Comparison of ENCODE assay signal across 13 cellular contexts in genomic region chr17:63984206-63984605, GRCh38. TPM values are rescaled to one million over a fixed set of nuclear protein-coding genes. Genes with fewer than 3 reads are reported as not detected.
DNase-seq lines count a peak whose midpoint lies in the region; ATAC-seq and TF ChIP-seq lines count a peak whose summit lies in the region.
"Had no signal": no experiment of that assay in that cellular context is flagged by ENCODE, and none has a peak within 500 bp of the region (broad histone marks: within the 10 kb centered on the region; RNA-seq: fewer than 3 reads in every experiment).

No MANE protein-coding gene starts in this region.

- H2AFZ ChIP-seq in SK-N-SH (ENCODE audit: low read depth) = no peak overlapping the region

- no peak overlapping the region for H3K4me2 ChIP-seq in SK-N-SH

- H3K9me2 ChIP-seq in SK-N-SH = no peaks in the 10 kb centered on the region

- no peaks in the 10 kb centered on the region for H3K79me2 ChIP-seq in SK-N-SH (ENCODE audit: insufficient read depth)

- H3K9me3 ChIP-seq in ascending aorta = peaks cover 0 to 5% of the 10 kb centered on the region in 2 donors
- no peaks in the 10 kb centered on the region for H3K9me3 ChIP-seq in right cardiac atrium (ENCODE audit: control insufficient read depth, low read length)
- no peaks in the 10 kb centered on the region for H3K9me3 ChIP-seq in thoracic aorta
- no peaks in the 10 kb centered on the region for H3K9me3 ChIP-seq in SK-N-SH

- no peak for ATAC-seq in right cardiac atrium
- no peak for ATAC-seq in thoracic aorta (ENCODE audit: insufficient number of reproducible peaks, low FRiP score, low read depth)

- H3K4me3 ChIP-seq in ascending aorta = no peak overlapping the region
- no peak overlapping the region for H3K4me3 ChIP-seq in right cardiac atrium (ENCODE audit: low read length)
- H3K4me3 ChIP-seq in thoracic aorta = no peak overlapping the region
- no peak overlapping the region for H3K4me3 ChIP-seq in SK-N-SH (ENCODE audit: low read depth in 2 of 2, low read length in 1 of 2)

- intact Hi-C loops in ascending aorta (cut with DNase I) = no loop called here
- intact Hi-C loops in right cardiac atrium (cut with DNase I) = no loop called here

- H3K36me3 ChIP-seq in ascending aorta = no peaks in the 10 kb centered on the region
- no peaks in the 10 kb centered on the region for H3K36me3 ChIP-seq in thoracic aorta
- no peaks in the 10 kb centered on the region for H3K36me3 ChIP-seq in SK-N-SH (replicated peaks in 1 of 2; ENCODE audit: control insufficient read depth in 1 of 2, insufficient read depth in 2 of 2, low read length in 1 of 2)

- CTCF ChIA-PET in SK-N-SH (lab: Yijun Ruan, JAX) = interaction anchor here (0.8 to 2.7 kb wide), 12 partner anchors 9 to 298 kb away, joined by 3 to 22 read pairs (median 6); partner anchors contain the start of genes CSHL1 and GH1

- no peak for TF ChIP-seq RAD21 in SK-N-SH (IDR thresholded peaks at IDR 0.05; ENCODE audit: low read length)

- H3K9ac ChIP-seq in SK-N-SH = no peak overlapping the region

- no peak for TF ChIP-seq CTCF in ascending aorta (IDR thresholded peaks at IDR 0.05)
- no peak for TF ChIP-seq CTCF in thoracic aorta (IDR thresholded peaks at IDR 0.05)
- TF ChIP-seq CTCF in SK-N-SH (IDR thresholded peaks at IDR 0.05) = no peak

- peak overlapping the region; percentile 69 to 76 for H3K27ac ChIP-seq in ascending aorta
- H3K27ac ChIP-seq in right cardiac atrium (ENCODE audit: low read length) = peak overlapping the region; percentile 40
- peak overlapping the region; percentile 51 to 63 for H3K27ac ChIP-seq in thoracic aorta
- H3K27ac ChIP-seq in SK-N-SH (ENCODE audit: low read depth in 2 of 2, low read length in 1 of 2) = no peak overlapping the region

- POLR2A ChIA-PET in SK-N-SH (lab: Yijun Ruan, JAX) = no interaction called here

- H3F3A ChIP-seq in SK-N-SH (replicated peaks; ENCODE audit: insufficient read depth) = no peaks in the 10 kb centered on the region

- WGBS in right cardiac atrium = 64% methylated on average over 5 of the region's 5 CpGs
- 68% methylated on average over 5 of the region's 5 CpGs for WGBS in SK-N-SH (ENCODE audit: low lambda C conversion rate)

- no peaks in the 10 kb centered on the region for H4K20me1 ChIP-seq in SK-N-SH (ENCODE audit: insufficient read depth)

- DNase-seq in EH (ENCODE audit: low read depth) (peak; percentile 47), ascending aorta (ENCODE audit: low spot score in 2 of 2) (no peak), right cardiac atrium (peak in 1 of 3 donors; percentile 24), thoracic aorta (ENCODE audit: low spot score) (no peak), SK-N-SH (no peak), NCI-H1417 treated with DMSO at 0.1 percent for 48 hours (lab: John Stamatoyannopoulos, UW) (no peak), SHP77 (lab: John Stamatoyannopoulos, UW) (no peak), NCI-H82 treated with DMSO at 0.1 percent for 48 hours (lab: John Stamatoyannopoulos, UW; ENCODE audit: unreplicated experiment) (no peak)
- DNase-seq: activated CD4-positive, alpha-beta T cell treated with anti-CD3 and anti-CD28 coated beads for 4 hours; activated T-cell treated with anti-CD3 and anti-CD28 coated beads, Interleukin-2, amount 50 U/mL, for 72 hours; CD8-positive, alpha-beta memory T cell; HCEC 1CT; NCI-H226 had no signal

- H3K4me1 ChIP-seq in ascending aorta (peaks cover 20 to 37% of the 10 kb centered on the region in 2 donors), right cardiac atrium (ENCODE audit: control insufficient read depth, insufficient read depth, low read length) (peaks cover 9% of the 10 kb centered on the region), thoracic aorta (ENCODE audit: control insufficient read depth in 1 of 2, low read depth in 2 of 2) (peaks cover 18 to 50% of the 10 kb centered on the region in 2 donors), SK-N-SH (ENCODE audit: control insufficient read depth in 1 of 2, insufficient read depth in 2 of 2, low read depth in 1 of 2, low read length in 1 of 2) (peaks cover 0 to 4% of the 10 kb centered on the region in 2 experiments; a peak in 1 of 4 replicates)

- no peaks in the 10 kb centered on the region for H3K27me3 ChIP-seq in ascending aorta
- no peaks in the 10 kb centered on the region for H3K27me3 ChIP-seq in right cardiac atrium (ENCODE audit: control insufficient read depth, insufficient read depth)
- H3K27me3 ChIP-seq in thoracic aorta (replicated peaks; ENCODE audit: insufficient read depth) = no peaks in the 10 kb centered on the region
- no peaks in the 10 kb centered on the region for H3K27me3 ChIP-seq in SK-N-SH (ENCODE audit: insufficient read depth)

- TF ChIP-seq EP300 in SK-N-SH (IDR thresholded peaks at IDR 0.05; ENCODE audit: borderline replicate concordance in 1 of 2, low read depth in 1 of 2, low read length in 1 of 2) = no peak

TF ChIP-seq in SK-N-SH, 30 proteins besides CTCF, POLR2A, EP300 and RAD21:
- TF ChIP-seq SMC3 (IDR thresholded peaks at IDR 0.05; ENCODE audit: low read depth, low read length) = no peak
TF ChIP-seq in SK-N-SH: peak in this region for 0.

RNA-seq across cellular contexts. Expression of gene SCN4A, which starts 11.5 kb away (rescaled TPM):
- total RNA-seq in ascending aorta (1.3 TPM), right cardiac atrium (1 to 10 TPM; 1.7 to 5.8 (median 3.0) TPM), thoracic aorta (1 to 10 TPM in 1 of 2 donors, not detected in 1; 1.1 TPM)
- polyA plus RNA-seq in right cardiac atrium (1.6 TPM), SK-N-SH (2012; rRNA removed) (not detected in 2 replicates)
- under 0.01 TPM in 1 of 2 replicates, not detected in the other for polyA plus RNA-seq in SK-N-SH (2012; cell fraction: cytosol; rRNA removed)
- not detected in 2 replicates for polyA plus RNA-seq in SK-N-SH (2012; cell fraction: nucleus; rRNA removed)
- polyA plus RNA-seq: CD8-positive, alpha-beta memory T cell had no signal

RNA-seq across cellular contexts. Expression of gene PRR29, which starts 13.9 kb away (rescaled TPM):
- total RNA-seq in ascending aorta (1.5 TPM), right cardiac atrium (under 1 TPM in 3 of 4 donors, not detected in 1; 0.11 to 0.25 (median 0.15) TPM), thoracic aorta (not detected)
- polyA plus RNA-seq in right cardiac atrium (0.45 TPM), SK-N-SH (2012; rRNA removed) (2.5 and 2.7 TPM in 2 replicates)
- polyA plus RNA-seq in SK-N-SH (2012; cell fraction: cytosol; rRNA removed) = 1.2 and 2.0 TPM in 2 replicates
- polyA plus RNA-seq in SK-N-SH (2012; cell fraction: nucleus; rRNA removed) = 9.8 and 10.5 TPM in 2 replicates

RNA-seq across cellular contexts. Expression of gene ICAM2, which starts 36.2 kb away (rescaled TPM):
- total RNA-seq in ascending aorta (212 TPM), right cardiac atrium (10 to 100 TPM; 17.6 to 31.7 (median 26.3) TPM), thoracic aorta (10 to 100 TPM; 41.6 to 46.6 TPM)
- polyA plus RNA-seq in right cardiac atrium (50.3 TPM), SK-N-SH (2012; rRNA removed) (0.08 TPM in 1 of 2 replicates, not detected in the other)
- polyA plus RNA-seq in SK-N-SH (2012; cell fraction: cytosol; rRNA removed) = 0.08 and 0.14 TPM in 2 replicates
- 0.23 TPM in 1 of 2 replicates, not detected in the other for polyA plus RNA-seq in SK-N-SH (2012; cell fraction: nucleus; rRNA removed)

RNA-seq across cellular contexts. Expression of gene CD79B, which starts 52.1 kb away (rescaled TPM):
- total RNA-seq in ascending aorta = not detected
- total RNA-seq in right cardiac atrium = 1 to 10 TPM; 1.1 to 2.5 (median 2.1) TPM
- polyA plus RNA-seq in right cardiac atrium = 2.7 TPM
- 1 to 10 TPM; 4.3 to 6.0 TPM for total RNA-seq in thoracic aorta
- polyA plus RNA-seq in SK-N-SH (2012; rRNA removed) = 0.06 and 0.10 TPM in 2 replicates
- polyA plus RNA-seq in SK-N-SH (2012; cell fraction: cytosol; rRNA removed) = 0.08 and 0.30 TPM in 2 replicates
- polyA plus RNA-seq in SK-N-SH (2012; cell fraction: nucleus; rRNA removed) = 0.08 TPM in 1 of 2 replicates, not detected in the other

Comparison
In these comparisons a context has a peak if more than half of its experiments do, and no peak if none do; other contexts are left out.
1. H3K27ac ChIP-seq: peak in ascending aorta (2 of 2), right cardiac atrium (single experiment) and thoracic aorta (2 of 2); none in SK-N-SH (0 of 2).